ENCODE assay signal across 8 cellular contexts in genomic region chr4:83639849-83640493, GRCh38.
DNase-seq lines count a peak whose midpoint lies in the region; ATAC-seq, FAIRE-seq and TF ChIP-seq lines count a peak whose summit lies in the region.

No MANE protein-coding gene starts in this region.

- ATAC-seq in GM23338, result peak; percentile 80
- ATAC-seq in K562, result peak; percentile 90
- ATAC-seq in GM19351 (IDR thresholded peaks at IDR 0.05; ENCODE audit: unreplicated experiment), result no peak

- no peak overlapping the region for H3K9ac ChIP-seq in K562 (ENCODE audit: insufficient read depth in 1 of 2, low read depth in 2 of 2, low read length in 2 of 2)

- H3K9me3 Mint-ChIP-seq in GM23338, result no peaks in the 10 kb centered on the region

- H3K4me2 ChIP-seq in GM23338 (no peak overlapping the region), K562 (ENCODE audit: insufficient read depth, low read length) (no peak overlapping the region)

- H4K20me1 ChIP-seq in GM23338 (replicated peaks; ENCODE audit: insufficient read depth), result no peaks in the 10 kb centered on the region
- H4K20me1 ChIP-seq in K562 (replicated peaks; ENCODE audit: control insufficient read depth, insufficient read depth, low read length), result no peaks in the 10 kb centered on the region

- peak; percentile 81 for DNase-seq in G401 (ENCODE audit: low spot score)
- DNase-seq in GM23338 (ENCODE audit: low spot score), result peak; percentile 83
- peak; percentile 64 for DNase-seq in MV-4-11 (lab: John Stamatoyannopoulos, UW)
- DNase-seq in SKM-1 treated with dmso at 0.1 percent for 144 hours (lab: John Stamatoyannopoulos, UW; ENCODE audit: unreplicated experiment), result peak; percentile 54
- peak; percentile 63 to 83 (median 66) for DNase-seq in K562 (ENCODE audit: extremely low read depth in 1 of 4, low spot score in 3 of 4)
- DNase-seq in iPS DF 19.7 (ENCODE audit: low read depth, low spot score), result peak; percentile 23
- DNase-seq in stimulated activated CD4-positive, alpha-beta T cell treated with anti-CD3 and anti-CD28 coated beads, Interleukin-12 subunit alpha, Interleukin-12 subunit beta, amount 100 ng/mL, for 4 hours, result peak; percentile 11

- H3K4me1 ChIP-seq in GM23338 (ENCODE audit: insufficient read depth), result no peaks in the 10 kb centered on the region
- H3K4me1 ChIP-seq in K562 (replicated peaks in 1 of 2; ENCODE audit: control insufficient read depth in 2 of 2, insufficient read depth in 2 of 2, low read length in 2 of 2), result no peaks in the 10 kb centered on the region

- no peak overlapping the region for H3K27ac ChIP-seq in GM23338 (ENCODE audit: low read depth)
- no peak overlapping the region for H3K27ac ChIP-seq in K562 (ENCODE audit: extremely low read depth, low read depth, low read length)

- POLR2A ChIA-PET in K562 (lab: Yijun Ruan, JAX), result no interaction called here

- no peak overlapping the region for H3K4me3 Mint-ChIP-seq in GM23338

- H3F3A ChIP-seq in GM23338 (replicated peaks; ENCODE audit: low read depth), result no peaks in the 10 kb centered on the region

- peak; percentile 81 to 94 for TF ChIP-seq CTCF in GM23338 (conservative IDR thresholded peaks at IDR 0.05; ENCODE audit: low read depth in 2 of 2)
- TF ChIP-seq CTCF in K562 (IDR thresholded peaks at IDR 0.05 in 2 of 3, conservative IDR thresholded peaks at IDR 0.05 in 1 of 3; ENCODE audit: insufficient read depth in 2 of 3, low read depth in 1 of 3, low read length in 3 of 3), result peak; percentile 63 to 94 (median 74); a peak in 5 of 6 replicates

- WGBS in K562 (ENCODE audit: insufficient coverage, low coverage, missing lambda C conversion rate), result 29% methylated on average over 5 of the region's 5 CpGs

- H3K4me1 Mint-ChIP-seq in GM23338, result peaks cover 2% of the 10 kb centered on the region; the same call in 2 of the 3 replicates

- no peaks in the 10 kb centered on the region for H3K9me2 ChIP-seq in GM23338 (ENCODE audit: insufficient read depth)

- H3K79me2 ChIP-seq in GM23338 (replicated peaks; ENCODE audit: insufficient read depth), result no peaks in the 10 kb centered on the region
- no peaks in the 10 kb centered on the region for H3K79me2 ChIP-seq in K562 (ENCODE audit: control insufficient read depth, insufficient read depth, low read length)

- intact Hi-C loops in K562 (cut with micrococcal nuclease), result loop anchor here (1.0 to 10.0 kb wide), 8 partner anchors 85 to 1335 kb away; partner anchors contain the start of gene COQ2

- H3K9me3 ChIP-seq in K562 (replicated peaks; ENCODE audit: control insufficient read depth, insufficient read depth, low read depth, low read length), result no peaks in the 10 kb centered on the region; the same call in 1 of the 2 replicates

- H3K36me3 ChIP-seq in GM23338 (ENCODE audit: insufficient read depth) (no peaks in the 10 kb centered on the region), K562 (ENCODE audit: control insufficient read depth, insufficient read depth, low read length) (no peaks in the 10 kb centered on the region)

- H3K27ac Mint-ChIP-seq in GM23338, result no peak overlapping the region

- peak; percentile 94 for FAIRE-seq in K562 (lab: Jason Lieb, UNC)

- H3K9me1 ChIP-seq in K562 (ENCODE audit: control insufficient read depth, insufficient read depth, low read length), result no peaks in the 10 kb centered on the region

- in situ Hi-C loops in G401 (cut with HindIII; ENCODE audit: low sequenced_read_pairs), result no loop called here
- in situ Hi-C loops in K562 (cut with MboI), result loop anchor here (5.0 to 10.0 kb wide), 2 partner anchors 128 to 865 kb away; no protein-coding TSS in a partner anchor

- peak; percentile 96 to 98 for TF ChIP-seq RAD21 in K562 (CRISPR knock-in tag; conservative IDR thresholded peaks at IDR 0.05 in 1 of 2, IDR thresholded peaks at IDR 0.05 in 1 of 2)

- CTCF ChIA-PET in K562 (lab: Yijun Ruan, JAX; ENCODE audit: low intra/inter-chr PET ratio), result interaction anchor here (0.6 to 4.2 kb wide), 5 partner anchors 132 to 1178 kb away, joined by 3 to 20 read pairs (median 4); no protein-coding TSS in a partner anchor

- H2AFZ ChIP-seq in GM23338, result no peak overlapping the region
- H2AFZ ChIP-seq in K562 (ENCODE audit: low read depth, low read length), result no peak overlapping the region

- TF ChIP-seq EP300 in K562 (IDR thresholded peaks at IDR 0.05; ENCODE audit: low read length), result peak; percentile 39; the same call in 1 of the 2 replicates

- no peaks in the 10 kb centered on the region for H3K27me3 ChIP-seq in GM23338 (ENCODE audit: insufficient read depth)
- no peaks in the 10 kb centered on the region for H3K27me3 ChIP-seq in K562 (ENCODE audit: control insufficient read depth in 2 of 2, insufficient read depth in 2 of 2, low read length in 2 of 2)

- H3K27me3 Mint-ChIP-seq in GM23338 (ENCODE audit: insufficient read depth, low read depth, poor library complexity), result peaks cover 3% of the 10 kb centered on the region

- no TSS peak for BruUV-seq in K562 (replicated peaks; lab: Mats Ljungman, UMichigan)

- TF ChIP-seq POLR2A in K562 (conservative IDR thresholded peaks at IDR 0.05), result no peak

- H3K4me3 ChIP-seq in GM23338, result no peak overlapping the region
- H3K4me3 ChIP-seq in K562, result no peak overlapping the region

- H3K36me3 Mint-ChIP-seq in GM23338 (ENCODE audit: low read depth), result no peaks in the 10 kb centered on the region

TF ChIP-seq in GM23338, 12 proteins besides CTCF, POLR2A, EP300 and RAD21:
- TF ChIP-seq NANOG (IDR thresholded peaks at IDR 0.05; ENCODE audit: borderline replicate concordance) (no peak), ETS1 (IDR thresholded peaks at IDR 0.05) (no peak), ZNF114 (CRISPR knock-in tag; IDR thresholded peaks at IDR 0.05) (no peak), CREB1 (CRISPR knock-in tag; IDR thresholded peaks at IDR 0.05; ENCODE audit: low read depth) (no peak), EZH2phosphoT487 (IDR thresholded peaks at IDR 0.05; ENCODE audit: unreplicated experiment) (no peak)

TF ChIP-seq in K562, 482 proteins besides CTCF, POLR2A, EP300 and RAD21 (continues in another document):
- no peak for TF ChIP-seq NR3C1 (CRISPR knock-in tag; IDR thresholded peaks at IDR 0.05)
- 0 out of 2 replicates have a peak, but pooled peaks have one; percentile 11 for TF ChIP-seq FOSL1 (tag; conservative IDR thresholded peaks at IDR 0.05)
- no peak for TF ChIP-seq ZHX1 (conservative IDR thresholded peaks at IDR 0.05; ENCODE audit: low read length)
- no peak for TF ChIP-seq CHCHD3 (CRISPR knock-in tag; IDR thresholded peaks at IDR 0.05)
- TF ChIP-seq MITF (IDR thresholded peaks at IDR 0.05), result no peak
- TF ChIP-seq ZNF764 (CRISPR knock-in tag; IDR thresholded peaks at IDR 0.05; ENCODE audit: low read depth), result no peak
- TF ChIP-seq FIP1L1 (IDR thresholded peaks at IDR 0.05; ENCODE audit: low read depth, low read length, poor library complexity, severe bottlenecking), result no peak
- no peak for TF ChIP-seq ETV6 (IDR thresholded peaks at IDR 0.05; ENCODE audit: borderline replicate concordance in 1 of 2, low read depth in 2 of 2, low read length in 1 of 2)
- no peak for TF ChIP-seq ETV6 (CRISPR knock-in tag; IDR thresholded peaks at IDR 0.05; ENCODE audit: borderline replicate concordance)
- no peak for TF ChIP-seq KDM5B (IDR thresholded peaks at IDR 0.05; ENCODE audit: insufficient replicate concordance, low read depth, low read length)
- TF ChIP-seq ZNF174 (CRISPR knock-in tag; IDR thresholded peaks at IDR 0.05), result no peak
- TF ChIP-seq ARID2 (IDR thresholded peaks at IDR 0.05), result peak; percentile 78

Comparison
In these comparisons a context has a peak if more than half of its experiments do, and no peak if none do; other contexts are left out.
1. DNase-seq: peak in every context shown above with its lines; median percentile 83 in GM23338; 81 in G401; 66 in K562; 64 in MV-4-11; 54 in SKM-1 treated with dmso at 0.1 percent for 144 hours; 23 in iPS DF 19.7; 11 in stimulated activated CD4-positive, alpha-beta T cell treated with anti-CD3 and anti-CD28 coated beads, Interleukin-12 subunit alpha, Interleukin-12 subunit beta, amount 100 ng/mL, for 4 hours.